ENCODE assay signal across 10 cellular contexts in the genomic region with DNA sequence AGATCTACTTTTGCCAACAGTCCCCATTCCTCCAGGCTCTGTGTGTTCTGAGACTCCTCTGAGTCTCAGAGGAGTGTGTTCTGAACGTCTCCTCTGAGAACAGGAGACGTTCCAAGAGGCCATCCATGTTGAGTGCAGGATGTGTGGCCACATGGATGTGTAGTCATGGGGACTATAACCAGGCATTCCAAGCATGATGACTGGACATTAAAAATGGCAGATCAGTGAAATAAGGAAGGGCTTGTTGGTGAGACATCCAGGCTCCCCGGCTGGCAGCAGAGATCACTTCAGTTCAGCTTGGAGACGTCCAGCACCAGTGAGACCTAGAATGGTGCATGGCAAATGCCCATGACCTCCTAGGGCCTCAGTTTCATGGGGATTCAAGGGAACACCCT. TPM values are rescaled to one million over a fixed set of nuclear protein-coding genes. Genes with fewer than 3 reads are reported as not detected.
DNase-seq lines count a peak whose midpoint lies in the region; ATAC-seq and TF ChIP-seq lines count a peak whose summit lies in the region.
"Had no signal": no experiment of that assay in that cellular context is flagged by ENCODE, and none has a peak within 500 bp of the region (broad histone marks: within the 10 kb centered on the region; RNA-seq: fewer than 3 reads in every experiment).

No MANE protein-coding gene starts in this region.

- H3K4me3 ChIP-seq in gastrocnemius medialis = peak overlapping the region in 2 of 4 donors; percentile 54 to 61

- H3K27ac ChIP-seq in gastrocnemius medialis = peak overlapping the region; percentile 76 to 83 (median 80)

- H3K9me3 ChIP-seq in gastrocnemius medialis = no peaks in the 10 kb centered on the region

- intact Hi-C loops in gastrocnemius medialis (cut with DNase I; ENCODE audit: low total_unique reads) = no loop called here

- in situ Hi-C loops in gastrocnemius medialis (cut with MboI; ENCODE audit: low sequenced_read_pairs in 4 of 4) = loop anchor here in 1 of 4 donors (5.0 kb wide), 1 partner anchor 68 kb away; a partner anchor contains a TSS

- peak overlapping the region; percentile 76 for H3K4me3 Mint-ChIP-seq in central memory CD8-positive, alpha-beta T cell

- peaks cover 45% of the 10 kb centered on the region for H3K4me1 Mint-ChIP-seq in central memory CD8-positive, alpha-beta T cell

- no peak for TF ChIP-seq CTCF in gastrocnemius medialis (IDR thresholded peaks at IDR 0.05 in 4 of 5, conservative IDR thresholded peaks at IDR 0.05 in 1 of 5)

- H3K27me3 Mint-ChIP-seq in central memory CD8-positive, alpha-beta T cell = no peaks in the 10 kb centered on the region

- peaks cover 7% of the 10 kb centered on the region for H3K36me3 Mint-ChIP-seq in central memory CD8-positive, alpha-beta T cell (ENCODE audit: insufficient read depth)

- H3K27ac Mint-ChIP-seq in central memory CD8-positive, alpha-beta T cell (ENCODE audit: low read depth) = peak overlapping the region; percentile 96

- H3K36me3 ChIP-seq in gastrocnemius medialis = peaks cover 0 to 4% of the 10 kb centered on the region in 2 donors

- H3K4me1 ChIP-seq in gastrocnemius medialis = peaks cover 15 to 17% of the 10 kb centered on the region in 2 donors

- ATAC-seq in central memory CD8-positive, alpha-beta T cell (replicated peaks; ENCODE audit: extremely low read depth, poor library complexity, severe bottlenecking) = no peak
- ATAC-seq in gastrocnemius medialis = no peak

- no peak for TF ChIP-seq POLR2A in gastrocnemius medialis (IDR thresholded peaks at IDR 0.05)

- DNase-seq in Daoy (ENCODE audit: low read depth) (peak; percentile 65), M059J (ENCODE audit: low read depth) (peak; percentile 66), gastrocnemius medialis (no peak), NCI-H1092 (lab: John Stamatoyannopoulos, UW) (no peak), MV-4-11 (lab: John Stamatoyannopoulos, UW) (no peak)
- no peak for DNase-seq in central memory CD8-positive, alpha-beta T cell (ENCODE audit: low spot score in 2 of 2)
- DNase-seq in stimulated activated naive CD4-positive, alpha-beta T cell treated with Interleukin-2 at 50 U/mL for 16 hours (lab: John Stamatoyannopoulos, UW) = no peak
- DNase-seq: hippocampal formation, NCI-H1092 treated with DMSO at 0.1 percent for 48 hours had no signal

- no peaks in the 10 kb centered on the region for H3K9me3 Mint-ChIP-seq in central memory CD8-positive, alpha-beta T cell

- no peaks in the 10 kb centered on the region for H3K27me3 ChIP-seq in gastrocnemius medialis

RNA-seq across cellular contexts. Expression of a gene that starts 34.3 kb away (rescaled TPM):
- 5.6 and 12.2 TPM in 2 replicates for total RNA-seq in Daoy (2014; rRNA removed; shearing (Covaris generic))
- total RNA-seq in M059J (2014; rRNA removed; shearing (Covaris generic)) = 0.39 TPM in 1 of 2 replicates, not detected in the other
- total RNA-seq in gastrocnemius medialis = not detected
- total RNA-seq: T-helper 1 cell treated with Interleukin-12 subunit alpha and Interleukin-12 subunit beta and Interleukin-4 antibody, amounts not matched to agents 30 ng/mL and 1 ng/mL, for 36 hours had no signal

RNA-seq across cellular contexts. Expression of a gene that starts 46.4 kb away (rescaled TPM):
- total RNA-seq in Daoy (2014; rRNA removed; shearing (Covaris generic)) = 47.5 and 48.2 TPM in 2 replicates
- 84.1 and 130 TPM in 2 replicates for total RNA-seq in M059J (2014; rRNA removed; shearing (Covaris generic))
- 1 to 10 TPM; 1.5 to 5.1 (median 2.6) TPM for total RNA-seq in gastrocnemius medialis

RNA-seq across cellular contexts. Expression of a gene that starts 47.1 kb away (rescaled TPM):
- 41.5 and 42.0 TPM in 2 replicates for total RNA-seq in Daoy (2014; rRNA removed; shearing (Covaris generic))
- total RNA-seq in M059J (2014; rRNA removed; shearing (Covaris generic)) = 25.5 and 25.9 TPM in 2 replicates
- 10 to 100 TPM in 1 of 4 donors, 1 to 10 TPM in 3; 4.9 to 34.3 (median 7.7) TPM for total RNA-seq in gastrocnemius medialis

Comparison
In these comparisons a context has a peak if more than half of its experiments do, and no peak if none do; other contexts are left out.
1. DNase-seq: peak in Daoy (single experiment) and M059J (single experiment); none in central memory CD8-positive, alpha-beta T cell (0 of 2), gastrocnemius medialis (0 of 2), NCI-H1092 (single experiment), stimulated activated naive CD4-positive, alpha-beta T cell treated with Interleukin-2 at 50 U/mL for 16 hours (single experiment) and MV-4-11 (single experiment).